ENCODE assay signal across 1 cellular context in the genomic region with DNA sequence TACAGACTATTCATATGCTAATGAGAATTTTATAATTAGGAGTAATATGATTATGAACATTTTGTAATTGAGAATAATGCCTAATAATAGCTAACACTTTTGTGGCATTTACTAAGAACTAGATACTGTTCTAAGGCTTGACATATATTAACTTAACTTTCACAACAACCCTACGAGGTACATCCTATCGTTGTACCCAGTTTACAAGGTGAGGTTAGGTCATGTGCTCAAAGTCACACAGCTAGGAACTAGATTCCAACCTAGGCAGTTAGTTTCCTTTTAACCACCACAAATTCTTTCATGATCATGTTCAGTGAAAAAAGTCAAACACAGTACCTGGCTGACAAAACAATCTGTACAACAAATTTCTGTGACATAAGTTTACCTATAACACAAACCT.
TF ChIP-seq lines count a peak whose summit lies in the region.

No MANE protein-coding gene starts in this region.

TF ChIP-seq in A549, 52 proteins besides CTCF, POLR2A, EP300 and RAD21 (continued from another document):
- TF ChIP-seq, protein P1, sequence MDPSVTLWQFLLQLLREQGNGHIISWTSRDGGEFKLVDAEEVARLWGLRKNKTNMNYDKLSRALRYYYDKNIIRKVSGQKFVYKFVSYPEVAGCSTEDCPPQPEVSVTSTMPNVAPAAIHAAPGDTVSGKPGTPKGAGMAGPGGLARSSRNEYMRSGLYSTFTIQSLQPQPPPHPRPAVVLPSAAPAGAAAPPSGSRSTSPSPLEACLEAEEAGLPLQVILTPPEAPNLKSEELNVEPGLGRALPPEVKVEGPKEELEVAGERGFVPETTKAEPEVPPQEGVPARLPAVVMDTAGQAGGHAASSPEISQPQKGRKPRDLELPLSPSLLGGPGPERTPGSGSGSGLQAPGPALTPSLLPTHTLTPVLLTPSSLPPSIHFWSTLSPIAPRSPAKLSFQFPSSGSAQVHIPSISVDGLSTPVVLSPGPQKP (IDR thresholded peaks at IDR 0.05; ENCODE audit: low read depth, low read length) = no peak
- TF ChIP-seq RCOR1 (IDR thresholded peaks at IDR 0.05; ENCODE audit: low read depth, low read length) = no peak
- TF ChIP-seq, protein P2, sequence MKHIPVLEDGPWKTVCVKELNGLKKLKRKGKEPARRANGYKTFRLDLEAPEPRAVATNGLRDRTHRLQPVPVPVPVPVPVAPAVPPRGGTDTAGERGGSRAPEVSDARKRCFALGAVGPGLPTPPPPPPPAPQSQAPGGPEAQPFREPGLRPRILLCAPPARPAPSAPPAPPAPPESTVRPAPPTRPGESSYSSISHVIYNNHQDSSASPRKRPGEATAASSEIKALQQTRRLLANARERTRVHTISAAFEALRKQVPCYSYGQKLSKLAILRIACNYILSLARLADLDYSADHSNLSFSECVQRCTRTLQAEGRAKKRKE (CRISPR knock-in tag; IDR thresholded peaks at IDR 0.05; ENCODE audit: low read depth) = no peak
- TF ChIP-seq BHLHE40 (IDR thresholded peaks at IDR 0.05; ENCODE audit: low read depth, low read length) = no peak
- TF ChIP-seq ZC3H11A (IDR thresholded peaks at IDR 0.05) = no peak
- TF ChIP-seq, protein P3, sequence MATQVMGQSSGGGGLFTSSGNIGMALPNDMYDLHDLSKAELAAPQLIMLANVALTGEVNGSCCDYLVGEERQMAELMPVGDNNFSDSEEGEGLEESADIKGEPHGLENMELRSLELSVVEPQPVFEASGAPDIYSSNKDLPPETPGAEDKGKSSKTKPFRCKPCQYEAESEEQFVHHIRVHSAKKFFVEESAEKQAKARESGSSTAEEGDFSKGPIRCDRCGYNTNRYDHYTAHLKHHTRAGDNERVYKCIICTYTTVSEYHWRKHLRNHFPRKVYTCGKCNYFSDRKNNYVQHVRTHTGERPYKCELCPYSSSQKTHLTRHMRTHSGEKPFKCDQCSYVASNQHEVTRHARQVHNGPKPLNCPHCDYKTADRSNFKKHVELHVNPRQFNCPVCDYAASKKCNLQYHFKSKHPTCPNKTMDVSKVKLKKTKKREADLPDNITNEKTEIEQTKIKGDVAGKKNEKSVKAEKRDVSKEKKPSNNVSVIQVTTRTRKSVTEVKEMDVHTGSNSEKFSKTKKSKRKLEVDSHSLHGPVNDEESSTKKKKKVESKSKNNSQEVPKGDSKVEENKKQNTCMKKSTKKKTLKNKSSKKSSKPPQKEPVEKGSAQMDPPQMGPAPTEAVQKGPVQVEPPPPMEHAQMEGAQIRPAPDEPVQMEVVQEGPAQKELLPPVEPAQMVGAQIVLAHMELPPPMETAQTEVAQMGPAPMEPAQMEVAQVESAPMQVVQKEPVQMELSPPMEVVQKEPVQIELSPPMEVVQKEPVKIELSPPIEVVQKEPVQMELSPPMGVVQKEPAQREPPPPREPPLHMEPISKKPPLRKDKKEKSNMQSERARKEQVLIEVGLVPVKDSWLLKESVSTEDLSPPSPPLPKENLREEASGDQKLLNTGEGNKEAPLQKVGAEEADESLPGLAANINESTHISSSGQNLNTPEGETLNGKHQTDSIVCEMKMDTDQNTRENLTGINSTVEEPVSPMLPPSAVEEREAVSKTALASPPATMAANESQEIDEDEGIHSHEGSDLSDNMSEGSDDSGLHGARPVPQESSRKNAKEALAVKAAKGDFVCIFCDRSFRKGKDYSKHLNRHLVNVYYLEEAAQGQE (IDR thresholded peaks at IDR 0.05) = no peak
- no peak for TF ChIP-seq TFCP2L1 (CRISPR knock-in tag; IDR thresholded peaks at IDR 0.05)
